ENCODE assay signal across 8 cellular contexts in genomic region chr10:62082729-62083412, GRCh38.
A peak's percentile ranks its signal among the peaks of the same experiment; 100 is the strongest.
DNase-seq lines count a peak whose midpoint lies in the region; ATAC-seq and TF ChIP-seq lines count a peak whose summit lies in the region.

No MANE protein-coding gene starts in this region.

- H3K23ac ChIP-seq in trophoblast cell (ENCODE audit: low read length), result no peak overlapping the region

- ATAC-seq in activated CD4-positive, alpha-beta T cell treated with anti-CD3 and anti-CD28 coated beads for 36 hours, result peak; percentile 78
- peak; percentile 34 for ATAC-seq in HG03342 (IDR thresholded peaks at IDR 0.05; ENCODE audit: unreplicated experiment)

- peaks cover 3% of the 10 kb centered on the region for H3K9me3 Mint-ChIP-seq in activated CD4-positive, alpha-beta T cell treated with anti-CD3 and anti-CD28 coated beads for 36 hours (ENCODE audit: low read depth)

- no peak overlapping the region for H2AFZ ChIP-seq in trophoblast cell (ENCODE audit: insufficient read depth, low read length, poor library complexity)

- H3K27ac ChIP-seq in trophoblast cell (ENCODE audit: low read depth, low read length), result peak overlapping the region; percentile 97

- H4K8ac ChIP-seq in trophoblast cell (ENCODE audit: low read depth, low read length), result peak overlapping the region; percentile 73

- H3K9ac ChIP-seq in trophoblast cell (ENCODE audit: low read length), result no peak overlapping the region

- peak overlapping the region; percentile 70 for H4K12ac ChIP-seq in trophoblast cell (ENCODE audit: low read depth, low read length)

- peak overlapping the region; percentile 92 for H4K91ac ChIP-seq in trophoblast cell (ENCODE audit: low read depth, low read length)

- peak overlapping the region; percentile 13 for H3K4me2 ChIP-seq in trophoblast cell (ENCODE audit: low read length)

- H2BK12ac ChIP-seq in trophoblast cell (ENCODE audit: low read length), result peak overlapping the region; percentile 100

- H3K79me2 ChIP-seq in trophoblast cell (ENCODE audit: control insufficient read depth, insufficient read depth, low read length, poor library complexity), result peaks cover 2% of the 10 kb centered on the region

- H3K79me1 ChIP-seq in trophoblast cell (ENCODE audit: low read length), result peaks cover 10% of the 10 kb centered on the region

- H3K27me3 Mint-ChIP-seq in activated CD4-positive, alpha-beta T cell treated with anti-CD3 and anti-CD28 coated beads for 36 hours, result no peaks in the 10 kb centered on the region

- H3K36me3 Mint-ChIP-seq in activated CD4-positive, alpha-beta T cell treated with anti-CD3 and anti-CD28 coated beads for 36 hours (ENCODE audit: low read depth), result peaks cover 89% of the 10 kb centered on the region

- peak overlapping the region; percentile 100 for H2AK5ac ChIP-seq in trophoblast cell (ENCODE audit: low read length)

- H3K4me1 Mint-ChIP-seq in activated CD4-positive, alpha-beta T cell treated with anti-CD3 and anti-CD28 coated beads for 36 hours, result peaks cover 82% of the 10 kb centered on the region

- CTCF ChIA-PET in activated CD4-positive, alpha-beta T cell treated with anti-CD3 and anti-CD28 coated beads for 36 hours (lab: Charles Lee), result interaction anchor here (0.5 to 1.5 kb wide), 7 partner anchors 13 to 185 kb away, joined by 3 to 6 read pairs (median 3); no protein-coding TSS in a partner anchor

- H3K18ac ChIP-seq in trophoblast cell (ENCODE audit: low read length), result peak overlapping the region; percentile 84

- peak overlapping the region; percentile 99 for H2BK120ac ChIP-seq in trophoblast cell (ENCODE audit: insufficient read depth, low read length, poor library complexity)

- peak overlapping the region; percentile 92 for H3K14ac ChIP-seq in trophoblast cell (ENCODE audit: low read length)

- H3K9me3 ChIP-seq in trophoblast cell (ENCODE audit: insufficient read depth, low read depth, low read length), result no peaks in the 10 kb centered on the region

- peaks cover 9 to 17% of the 10 kb centered on the region in 2 experiments for H3K36me3 ChIP-seq in trophoblast cell (ENCODE audit: control insufficient read depth in 1 of 2, insufficient read depth in 2 of 2, low read length in 2 of 2)

- peaks cover 4 to 5% of the 10 kb centered on the region in 2 experiments for H3K4me1 ChIP-seq in trophoblast cell (ENCODE audit: control insufficient read depth in 1 of 2, insufficient read depth in 2 of 2, low read length in 2 of 2)

- H2BK5ac ChIP-seq in trophoblast cell (ENCODE audit: low read depth, low read length, poor library complexity), result peak overlapping the region; percentile 98

- peak; percentile 71 for DNase-seq in activated CD4-positive, alpha-beta T cell treated with anti-CD3 and anti-CD28 coated beads for 36 hours
- DNase-seq in activated CD4-positive, alpha-beta T cell treated with anti-CD3 and anti-CD28 coated beads for 1 hour, result no peak
- peak; percentile 39 for DNase-seq in activated CD4-positive, alpha-beta T cell treated with anti-CD3 and anti-CD28 coated beads, Interleukin-2, amount 50 U/mL, for 1 hour
- DNase-seq in fibroblast of mammary gland (ENCODE audit: low read depth), result peak; percentile 66
- peak in 1 of 2 donors; percentile 36 for DNase-seq in trophoblast cell
- DNase-seq in DMS79 treated with DMSO at 0.1 percent for 48 hours (lab: John Stamatoyannopoulos, UW), result no peak
- no peak for DNase-seq in NCI-H82 treated with DMSO at 0.1 percent for 48 hours (lab: John Stamatoyannopoulos, UW; ENCODE audit: unreplicated experiment)

- peak overlapping the region; percentile 96 for H3K4ac ChIP-seq in trophoblast cell (ENCODE audit: low read depth, low read length)

- no peaks in the 10 kb centered on the region for H3K27me3 ChIP-seq in trophoblast cell (ENCODE audit: insufficient read depth, low read length)

- peak overlapping the region; percentile 90 for H3K27ac Mint-ChIP-seq in activated CD4-positive, alpha-beta T cell treated with anti-CD3 and anti-CD28 coated beads for 36 hours

- WGBS in trophoblast cell (ENCODE audit: extremely low coverage, insufficient coverage, insufficient read length), result no CpG with 5 or more reads among the region's 7 CpGs

- POLR2A ChIA-PET in activated CD4-positive, alpha-beta T cell treated with anti-CD3 and anti-CD28 coated beads for 36 hours (lab: Charles Lee), result interaction anchor here (0.6 to 1.3 kb wide), 6 partner anchors 8 to 180 kb away, joined by 3 to 9 read pairs (median 3); no protein-coding TSS in a partner anchor

- H3K4me3 Mint-ChIP-seq in activated CD4-positive, alpha-beta T cell treated with anti-CD3 and anti-CD28 coated beads for 36 hours, result peak overlapping the region; percentile 52

- no peak overlapping the region for H3K4me3 ChIP-seq in fibroblast of mammary gland (ENCODE audit: control insufficient read depth, low read depth, low read length)
- no peak overlapping the region for H3K4me3 ChIP-seq in trophoblast cell (ENCODE audit: low read depth, low read length)

- no peak for TF ChIP-seq CTCF in fibroblast of mammary gland (conservative IDR thresholded peaks at IDR 0.05; ENCODE audit: control insufficient read depth, insufficient read depth, low read depth, low read length)

- intact Hi-C loops in activated CD4-positive, alpha-beta T cell treated with anti-CD3 and anti-CD28 coated beads for 36 hours (cut with DNase I, micrococcal nuclease), result loop anchor here in 1 of 2 experiments (1.0 to 10.0 kb wide), 4 partner anchors 9 to 162 kb away; no protein-coding TSS in a partner anchor

Comparison
In these comparisons a context has a peak if more than half of its experiments do, and no peak if none do; other contexts are left out.
1. DNase-seq: peak in activated CD4-positive, alpha-beta T cell treated with anti-CD3 and anti-CD28 coated beads for 36 hours (single experiment), activated CD4-positive, alpha-beta T cell treated with anti-CD3 and anti-CD28 coated beads, Interleukin-2, amount 50 U/mL, for 1 hour (single experiment) and fibroblast of mammary gland (single experiment); none in activated CD4-positive, alpha-beta T cell treated with anti-CD3 and anti-CD28 coated beads for 1 hour (single experiment), DMS79 treated with DMSO at 0.1 percent for 48 hours (single experiment) and NCI-H82 treated with DMSO at 0.1 percent for 48 hours (single experiment).